8 cellular contexts compared by ENCODE assay signal in the genomic region with DNA sequence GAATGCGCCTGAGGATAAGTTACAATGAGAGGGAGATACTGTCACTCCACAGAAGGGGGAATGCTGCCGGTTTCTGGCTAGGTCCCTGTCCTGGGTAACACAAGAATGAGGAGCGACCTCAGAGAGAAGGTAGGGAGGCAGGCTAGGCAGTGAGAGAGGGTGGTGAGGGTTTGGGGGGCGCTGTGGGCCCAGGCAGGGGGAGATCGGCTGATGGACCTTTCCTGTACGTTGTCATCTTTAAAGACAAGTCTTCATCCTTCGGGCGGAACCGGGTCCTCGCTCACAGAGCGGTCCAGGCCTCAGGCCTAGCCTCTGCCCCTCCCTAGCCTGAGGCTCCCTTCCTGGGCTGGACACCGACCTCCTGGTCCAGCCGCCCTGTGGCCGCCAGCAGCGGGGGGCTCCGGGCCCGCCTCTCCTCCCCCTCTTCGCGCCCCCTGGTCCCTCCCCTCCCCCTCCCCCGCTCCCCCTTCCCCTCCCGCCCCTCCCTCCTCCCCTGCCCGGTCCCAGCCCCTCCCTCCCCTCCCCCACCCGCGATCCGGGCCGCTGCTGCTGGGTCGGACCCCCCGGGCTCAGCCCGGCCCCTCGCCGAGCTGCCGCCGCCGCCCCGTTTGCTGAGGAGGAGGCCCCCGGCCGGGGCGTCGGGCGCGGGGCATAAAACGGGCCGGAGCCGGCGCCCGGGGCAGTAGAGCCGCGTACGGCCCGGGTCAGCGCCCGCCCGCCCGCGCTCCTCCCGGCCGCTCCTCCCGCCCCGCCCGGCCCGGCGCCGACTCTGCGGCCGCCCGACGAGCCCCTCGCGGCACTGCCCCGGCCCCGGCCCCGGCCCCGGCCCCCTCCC. TPM values are rescaled to one million over a fixed set of nuclear protein-coding genes. Genes with fewer than 3 reads are reported as not detected.
DNase-seq lines count a peak whose midpoint lies in the region; ATAC-seq and TF ChIP-seq lines count a peak whose summit lies in the region.

A gene (plus strand): TSS at position 680 of the 835 bp plus-strand sequence. CDS start 265 bp downstream, outside the sequence.

- peak within 1 kb of the TSS; percentile 7 for H3K27ac Mint-ChIP-seq in neural progenitor cell

- TF ChIP-seq CTCF in AG10803 (conservative IDR thresholded peaks at IDR 0.05; ENCODE audit: low read length), result no peak
- no peak for TF ChIP-seq CTCF in fibroblast of the aortic adventitia (IDR thresholded peaks at IDR 0.05; ENCODE audit: insufficient read depth, low read length)
- no peak for TF ChIP-seq CTCF in neural progenitor cell (IDR thresholded peaks at IDR 0.05)

- H3K27me3 ChIP-seq in SJSA1 (replicated peaks) (peaks cover 6% of the 10 kb centered on the region), neural progenitor cell (peaks cover 49% of the 10 kb centered on the region)

- H4K20me1 ChIP-seq in neural progenitor cell (ENCODE audit: low read depth), result peaks cover 8% of the 10 kb centered on the region

- H3K27ac ChIP-seq in SJSA1 (no peak within 1 kb of the TSS), neural progenitor cell (no peak within 1 kb of the TSS)

- no peak for ATAC-seq in GM18505 (IDR thresholded peaks at IDR 0.05; ENCODE audit: unreplicated experiment)

- H3K4me3 ChIP-seq in AG10803 (ENCODE audit: low read length) (peak within 1 kb of the TSS; percentile 41), SJSA1 (peak within 1 kb of the TSS; percentile 33), fibroblast of the aortic adventitia (ENCODE audit: low read depth, low read length) (peak within 1 kb of the TSS; percentile 49), neural progenitor cell (peak within 1 kb of the TSS; percentile 67)

- peaks cover 42% of the 10 kb centered on the region for H3K27me3 Mint-ChIP-seq in neural progenitor cell (ENCODE audit: insufficient read depth, low read depth)

- peak within 1 kb of the TSS; percentile 88 for H3K4me2 ChIP-seq in neural progenitor cell

- DNase-seq in AG10803 (ENCODE audit: low read depth), result no peak
- no peak for DNase-seq in SJSA1 (ENCODE audit: low read depth in 1 of 2, low spot score in 2 of 2)
- no peak for DNase-seq in fibroblast of the aortic adventitia (ENCODE audit: low read depth)
- peak; percentile 59 for DNase-seq in neural progenitor cell (ENCODE audit: low spot score)
- DNase-seq in AG08395 (ENCODE audit: low spot score), result no peak
- DNase-seq in NCI-H1105 treated with DMSO at 0.1 percent for 48 hours (lab: John Stamatoyannopoulos, UW), result no peak
- DNase-seq in NCI-H1436 treated with DMSO at 0.1 percent for 48 hours (lab: John Stamatoyannopoulos, UW), result no peak

- H3K36me3 Mint-ChIP-seq in neural progenitor cell, result no peaks in the 10 kb centered on the region

- no peak within 1 kb of the TSS for H3K9ac ChIP-seq in neural progenitor cell

- H2AFZ ChIP-seq in neural progenitor cell (replicated peaks), result peak within 1 kb of the TSS; percentile 78

- H3K79me2 ChIP-seq in neural progenitor cell (ENCODE audit: low read depth), result no peaks in the 10 kb centered on the region

- H3F3A ChIP-seq in neural progenitor cell (ENCODE audit: low read depth), result peaks cover 32% of the 10 kb centered on the region

- H3K36me3 ChIP-seq in SJSA1 (no peaks in the 10 kb centered on the region), neural progenitor cell (no peaks in the 10 kb centered on the region)

- no peaks in the 10 kb centered on the region for H3K9me3 Mint-ChIP-seq in neural progenitor cell

- no peak for TF ChIP-seq POLR2A in GM18505 (IDR thresholded peaks at IDR 0.05; ENCODE audit: borderline replicate concordance, extremely low read depth, insufficient read depth, insufficient read length)

- H3K4me1 ChIP-seq in SJSA1 (replicated peaks), result peaks cover 6% of the 10 kb centered on the region
- peaks cover 34% of the 10 kb centered on the region for H3K4me1 ChIP-seq in neural progenitor cell

- H3K4me1 Mint-ChIP-seq in neural progenitor cell, result peaks cover 24% of the 10 kb centered on the region

- H3K9me3 ChIP-seq in SJSA1 (replicated peaks) (no peaks in the 10 kb centered on the region), neural progenitor cell (ENCODE audit: low read depth) (no peaks in the 10 kb centered on the region)

- peak within 1 kb of the TSS; percentile 85 for H3K4me3 Mint-ChIP-seq in neural progenitor cell

RNA-seq across cellular contexts. Expression of the gene that starts here (rescaled TPM):
- 0.26 TPM in 1 of 2 replicates, not detected in the other for total RNA-seq in SJSA1 (2014; rRNA removed; shearing (Covaris generic))
- total RNA-seq in fibroblast of the aortic adventitia (ENCODE audit: low replicate concordance), result 0.36 and 4.6 TPM in 2 replicates
- 2.3 and 6.8 TPM in 2 replicates for total RNA-seq in neural progenitor cell (ENCODE audit: low replicate concordance)
